ENCODE assay signal across 14 cellular contexts in the genomic region with DNA sequence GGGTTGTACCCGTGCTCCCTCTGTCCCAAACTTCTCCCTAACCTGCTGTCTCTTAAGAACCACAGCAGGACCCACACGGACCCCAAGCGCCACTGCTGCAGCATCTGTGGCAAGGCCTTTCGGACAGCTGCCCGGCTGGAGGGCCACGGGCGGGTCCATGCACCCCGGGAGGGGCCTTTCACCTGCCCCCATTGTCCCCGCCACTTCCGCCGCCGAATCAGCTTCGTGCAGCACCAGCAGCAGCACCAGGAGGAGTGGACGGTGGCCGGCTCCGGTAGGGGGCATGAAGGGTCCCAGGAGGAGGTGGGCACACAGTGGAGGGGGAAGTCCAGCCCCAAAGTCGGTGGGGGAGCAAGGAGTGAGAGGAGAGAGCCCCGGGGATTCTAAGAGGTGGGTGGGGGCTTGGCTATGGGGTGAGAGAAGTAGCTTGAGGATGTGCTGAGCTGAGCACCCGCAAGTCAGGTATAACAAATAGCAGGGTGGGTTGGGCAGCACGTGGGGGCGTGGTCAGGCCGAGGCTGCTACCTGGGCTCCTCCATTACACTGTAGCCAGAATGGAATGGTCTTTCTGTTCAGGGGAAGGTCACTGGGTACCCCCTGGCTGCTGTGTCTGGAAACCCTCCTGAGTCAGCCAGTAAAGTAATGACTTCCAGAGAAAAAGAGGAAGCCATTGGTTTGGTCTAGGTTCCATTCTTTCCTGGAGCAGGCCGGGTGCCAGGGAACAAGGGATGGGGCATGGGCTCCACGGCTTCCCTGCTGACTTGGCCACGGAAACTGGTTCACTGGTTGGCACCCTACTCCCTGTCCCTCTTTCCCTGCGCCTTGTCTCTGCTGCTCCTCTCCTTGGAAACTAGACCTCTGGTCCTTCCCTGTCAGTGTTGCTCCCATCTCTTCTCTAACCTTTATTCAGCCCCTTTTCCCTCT. TPM values are rescaled to one million over a fixed set of nuclear protein-coding genes. Genes with fewer than 3 reads are reported as not detected.
A peak's percentile ranks its signal among the peaks of the same experiment; 100 is the strongest.
DNase-seq lines count a peak whose midpoint lies in the region; ATAC-seq, FAIRE-seq and TF ChIP-seq lines count a peak whose summit lies in the region.
"Had no signal": no experiment of that assay in that cellular context is flagged by ENCODE, and none has a peak within 500 bp of the region (broad histone marks: within the 10 kb centered on the region; RNA-seq: fewer than 3 reads in every experiment).

No MANE protein-coding gene starts in this region.

- POLR2A ChIA-PET in T-cell (lab: Charles Lee), result no interaction called here

- H3K4me3 Mint-ChIP-seq in activated naive CD4-positive, alpha-beta T cell treated with anti-CD3 and anti-CD28 coated beads for 36 hours, result no peak overlapping the region
- no peak overlapping the region for H3K4me3 Mint-ChIP-seq in T-cell
- peak overlapping the region; percentile 45 for H3K4me3 Mint-ChIP-seq in glutamatergic neuron (ENCODE audit: unreplicated experiment)

- no peaks in the 10 kb centered on the region for H3K27me3 ChIP-seq in spleen (replicated peaks in 1 of 7)
- H3K27me3 ChIP-seq: pancreas, transverse colon had no signal

- no peak for TF ChIP-seq POLR2A in spleen (IDR thresholded peaks at IDR 0.05)

- CTCF ChIA-PET in activated naive CD4-positive, alpha-beta T cell treated with anti-CD3 and anti-CD28 coated beads for 36 hours (lab: Charles Lee), result no interaction called here
- CTCF ChIA-PET in T-cell (lab: Charles Lee), result no interaction called here

- ATAC-seq in T-cell (replicated peaks in 1 of 4), result no peak
- no peak for ATAC-seq in HG02973 (IDR thresholded peaks at IDR 0.05; ENCODE audit: unreplicated experiment)
- ATAC-seq in GM18858 (IDR thresholded peaks at IDR 0.05; ENCODE audit: unreplicated experiment), result no peak
- ATAC-seq: pancreas had no signal

- H3K4me1 ChIP-seq in spleen, result peaks cover 0 to 69% (median 24%) of the 10 kb centered on the region in 6 donors
- H3K4me1 ChIP-seq: pancreas, transverse colon had no signal

- DNase-seq in activated naive CD4-positive, alpha-beta T cell treated with anti-CD3 and anti-CD28 coated beads for 36 hours, result no peak
- no peak for DNase-seq in activated naive CD4-positive, alpha-beta T cell treated with anti-CD3 and anti-CD28 coated beads, Interleukin-2, amount 50 U/mL, for 16 hours
- DNase-seq in T-cell (no peak), glutamatergic neuron (no peak), spleen (peak; percentile 70), urothelium cell line (ENCODE audit: low spot score) (no peak)
- DNase-seq: effector CD8-positive, alpha-beta T cell; IMR-90; mesendoderm; NCI-H1436 treated with DMSO at 0.1 percent for 48 hours; transverse colon had no signal

- FAIRE-seq in urothelium cell line (lab: Jason Lieb, UNC), result no peak
- FAIRE-seq: pancreas had no signal

- H3K4me1 Mint-ChIP-seq in activated naive CD4-positive, alpha-beta T cell treated with anti-CD3 and anti-CD28 coated beads for 36 hours (ENCODE audit: low read depth), result peaks cover 14% of the 10 kb centered on the region
- H3K4me1 Mint-ChIP-seq in T-cell, result peaks cover 20 to 33% (median 30%) of the 10 kb centered on the region in 3 donors
- H3K4me1 Mint-ChIP-seq in glutamatergic neuron (ENCODE audit: low read depth, unreplicated experiment), result peaks cover 10% of the 10 kb centered on the region

- no peaks in the 10 kb centered on the region for H3K9me3 ChIP-seq in spleen
- H3K9me3 ChIP-seq: pancreas, transverse colon had no signal

- H3K27ac ChIP-seq in spleen, result no peak overlapping the region
- H3K27ac ChIP-seq: pancreas, transverse colon had no signal

- no peaks in the 10 kb centered on the region for H3K9me3 Mint-ChIP-seq in activated naive CD4-positive, alpha-beta T cell treated with anti-CD3 and anti-CD28 coated beads for 36 hours
- H3K9me3 Mint-ChIP-seq in T-cell, result no peaks in the 10 kb centered on the region
- peaks cover 12% of the 10 kb centered on the region for H3K9me3 Mint-ChIP-seq in glutamatergic neuron (ENCODE audit: unreplicated experiment)

- H3K27ac Mint-ChIP-seq in activated naive CD4-positive, alpha-beta T cell treated with anti-CD3 and anti-CD28 coated beads for 36 hours, result peak overlapping the region; percentile 30
- H3K27ac Mint-ChIP-seq in T-cell (peak overlapping the region; percentile 21 to 31), glutamatergic neuron (ENCODE audit: unreplicated experiment) (no peak overlapping the region)

- 84 to 93% (median 88%) methylated on average over 26 of the region's 26 CpGs for WGBS in spleen, 5 donors

- H3K4me3 ChIP-seq in spleen, result no peak overlapping the region
- H3K4me3 ChIP-seq: pancreas, transverse colon had no signal

- intact Hi-C loops in activated naive CD4-positive, alpha-beta T cell treated with anti-CD3 and anti-CD28 coated beads for 36 hours (cut with micrococcal nuclease), result no loop called here
- intact Hi-C loops in spleen (cut with DNase I; ENCODE audit: low total_unique reads), result no loop called here

- no peaks in the 10 kb centered on the region for H3K27me3 Mint-ChIP-seq in activated naive CD4-positive, alpha-beta T cell treated with anti-CD3 and anti-CD28 coated beads for 36 hours (ENCODE audit: low read depth)
- H3K27me3 Mint-ChIP-seq in T-cell (no peaks in the 10 kb centered on the region), glutamatergic neuron (ENCODE audit: unreplicated experiment) (peaks cover 7% of the 10 kb centered on the region)

- no peak for TF ChIP-seq CTCF in glutamatergic neuron (IDR thresholded peaks at IDR 0.05; ENCODE audit: partially characterized antibody, unreplicated experiment)
- TF ChIP-seq CTCF in spleen (IDR thresholded peaks at IDR 0.05 in 8 of 11, conservative IDR thresholded peaks at IDR 0.05 in 3 of 11), result no peak

- peaks cover 22% of the 10 kb centered on the region for H3K36me3 Mint-ChIP-seq in activated naive CD4-positive, alpha-beta T cell treated with anti-CD3 and anti-CD28 coated beads for 36 hours (ENCODE audit: low read depth)
- peaks cover 32% of the 10 kb centered on the region for H3K36me3 Mint-ChIP-seq in T-cell
- no peaks in the 10 kb centered on the region for H3K36me3 Mint-ChIP-seq in glutamatergic neuron (ENCODE audit: unreplicated experiment)

- peaks cover 0 to 100% (median 80%) of the 10 kb centered on the region in 6 donors for H3K36me3 ChIP-seq in spleen

RNA-seq across cellular contexts. Expression of gene PRSS53, which starts 7.1 kb away (rescaled TPM):
- 1 to 10 TPM; 4.1 to 5.2 TPM for total RNA-seq in activated naive CD4-positive, alpha-beta T cell treated with anti-CD3 and anti-CD28 coated beads for 36 hours
- total RNA-seq in T-cell (10 to 100 TPM in 3 of 5 donors, 1 to 10 TPM in 2; 4.5 to 15.3 (median 13.1) TPM), glutamatergic neuron (ENCODE audit: unreplicated experiment) (20.4 TPM), spleen (1 to 10 TPM; 2.3 to 6.0 (median 2.8) TPM)
- 1 to 10 TPM; 1.6 to 2.6 (median 1.9) TPM for polyA plus RNA-seq in spleen

RNA-seq across cellular contexts. Expression of gene ZNF646, which starts 7.5 kb away (rescaled TPM):
- 10 to 100 TPM; 16.7 to 17.4 TPM for total RNA-seq in activated naive CD4-positive, alpha-beta T cell treated with anti-CD3 and anti-CD28 coated beads for 36 hours
- total RNA-seq in T-cell (10 to 100 TPM; 21.1 to 47.7 (median 44.1) TPM), glutamatergic neuron (ENCODE audit: unreplicated experiment) (33.1 TPM), spleen (10 to 100 TPM; 20.2 to 28.4 (median 25.6) TPM)
- polyA plus RNA-seq in spleen, result 10 to 100 TPM in 1 of 3 donors, 1 to 10 TPM in 2; 3.2 to 11.8 (median 3.3) TPM

RNA-seq across cellular contexts. Expression of gene ZNF668, which starts 7.7 kb away (rescaled TPM):
- 10 to 100 TPM in 1 of 2 experiments, 1 to 10 TPM in 1; 9.5 to 10.1 TPM for total RNA-seq in activated naive CD4-positive, alpha-beta T cell treated with anti-CD3 and anti-CD28 coated beads for 36 hours
- 10 to 100 TPM; 12.3 to 14.4 (median 14.3) TPM for total RNA-seq in T-cell
- total RNA-seq in glutamatergic neuron (ENCODE audit: unreplicated experiment), result 15.5 TPM
- 10 to 100 TPM in 3 of 7 donors, 1 to 10 TPM in 4; 8.9 to 12.5 (median 9.2) TPM for total RNA-seq in spleen
- 1 to 10 TPM; 6.2 to 9.8 (median 6.4) TPM for polyA plus RNA-seq in spleen

RNA-seq across cellular contexts. Expression of gene VKORC1, which starts 12.9 kb away (rescaled TPM):
- total RNA-seq in activated naive CD4-positive, alpha-beta T cell treated with anti-CD3 and anti-CD28 coated beads for 36 hours, result 10 to 100 TPM; 43.4 to 47.8 TPM
- total RNA-seq in T-cell (10 to 100 TPM; 31.8 to 66.4 (median 56.9) TPM), glutamatergic neuron (ENCODE audit: unreplicated experiment) (152 TPM), spleen (10 to 100 TPM; 33.4 to 74.2 (median 48.2) TPM)
- 10 to 100 TPM; 23.5 to 56.6 (median 55.1) TPM for polyA plus RNA-seq in spleen

RNA-seq across cellular contexts. Expression of gene BCKDK, which starts 26.5 kb away (rescaled TPM):
- 10 to 100 TPM; 21.3 to 23.1 TPM for total RNA-seq in activated naive CD4-positive, alpha-beta T cell treated with anti-CD3 and anti-CD28 coated beads for 36 hours
- total RNA-seq in T-cell, result 10 to 100 TPM in 3 of 5 donors, 1 to 10 TPM in 2; 7.6 to 21.3 (median 19.3) TPM
- total RNA-seq in glutamatergic neuron (ENCODE audit: unreplicated experiment), result 62.4 TPM
- 10 to 100 TPM; 36.9 to 55.7 (median 40.2) TPM for total RNA-seq in spleen
- 10 to 100 TPM; 15.0 to 27.5 (median 17.4) TPM for polyA plus RNA-seq in spleen
